In genomic region chr15:23566070-23567050, GRCh38 we compare ENCODE assay signal across 8 cellular contexts. TPM values are rescaled to one million over a fixed set of nuclear protein-coding genes. Genes with fewer than 3 reads are reported as not detected.
DNase-seq lines count a peak whose midpoint lies in the region; ATAC-seq and TF ChIP-seq lines count a peak whose summit lies in the region.

No MANE protein-coding gene starts in this region.

- in situ Hi-C loops in Panc1 (cut with HindIII; ENCODE audit: low pct_unique_long_range_greater_than_20kb, low sequenced_read_pairs), result no loop called here
- in situ Hi-C loops in astrocyte of the spinal cord (cut with HindIII; ENCODE audit: low sequenced_read_pairs), result no loop called here

- POLR2A ChIA-PET in Panc1 (lab: Charles Lee), result interaction anchor here (0.7 kb wide), 1 partner anchor 509 kb away, joined by 3 read pairs; no protein-coding TSS in a partner anchor

- H3K4me3 ChIP-seq in Panc1 (ENCODE audit: low read depth in 2 of 2, low read length in 2 of 2) (peak overlapping the region; percentile 86 to 92), astrocyte of the spinal cord (ENCODE audit: low read depth, low read length) (peak overlapping the region; percentile 72)

- peaks cover 8% of the 10 kb centered on the region; the same call in 1 of the 2 replicates for H3K4me1 ChIP-seq in Panc1 (ENCODE audit: control insufficient read depth, insufficient read depth, low read length)

- CTCF ChIA-PET in Panc1 (lab: Charles Lee), result no interaction called here

- no TSS peak for BruUV-seq in Panc1 (replicated peaks; lab: Mats Ljungman, UMichigan)

- no peaks in the 10 kb centered on the region for H3K9me3 ChIP-seq in Panc1 (ENCODE audit: control insufficient read depth, insufficient read depth, low read depth, low read length)

- intact Hi-C loops in Panc1 (cut with micrococcal nuclease; ENCODE audit: unreplicated experiment), result loop anchor here (10.0 kb wide), 1 partner anchor 72 kb away; no protein-coding TSS in a partner anchor

- TF ChIP-seq CTCF in Panc1 (IDR thresholded peaks at IDR 0.05), result no peak
- no peak for TF ChIP-seq CTCF in astrocyte of the spinal cord (IDR thresholded peaks at IDR 0.05; ENCODE audit: low read depth, low read length)

- peak overlapping the region; percentile 95 for H3K27ac ChIP-seq in Panc1 (ENCODE audit: low read length)

- DNase-seq in activated T-cell treated with anti-CD3 and anti-CD28 coated beads for 24 hours (ENCODE audit: low read depth), result peak; percentile 18
- no peak for DNase-seq in activated T-cell treated with anti-CD3 and anti-CD28 coated beads for 4 hours
- DNase-seq in Panc1 (ENCODE audit: low read depth, low spot score), result no peak
- DNase-seq in astrocyte of the spinal cord (ENCODE audit: low read depth, low spot score), result peak; percentile 35
- peak; percentile 68 for DNase-seq in pons (ENCODE audit: low spot score)

- peaks cover 10% of the 10 kb centered on the region for H3K36me3 ChIP-seq in Panc1 (ENCODE audit: control insufficient read depth, insufficient read depth, low read length)

- ATAC-seq in Panc1 (peak; percentile 66), GM19455 (IDR thresholded peaks at IDR 0.05; ENCODE audit: unreplicated experiment) (no peak), GM19397 (IDR thresholded peaks at IDR 0.05; ENCODE audit: unreplicated experiment) (no peak), HG02970 (IDR thresholded peaks at IDR 0.05; ENCODE audit: low FRiP score, unreplicated experiment) (no peak)

- no peaks in the 10 kb centered on the region for H3K27me3 ChIP-seq in Panc1 (ENCODE audit: control insufficient read depth, insufficient read depth, low read length)

RNA-seq across cellular contexts. Expression of gene MKRN3, which starts 0.9 kb away (rescaled TPM):
- 7.9 TPM for total RNA-seq in Panc1 (2021; ENCODE audit: unreplicated experiment)
- polyA plus RNA-seq in Panc1 (2012; ENCODE audit: insufficient read length), result 1.3 TPM

Comparison
In these comparisons a context has a peak if more than half of its experiments do, and no peak if none do; other contexts are left out.
1. DNase-seq: peak in activated T-cell treated with anti-CD3 and anti-CD28 coated beads for 24 hours (single experiment), astrocyte of the spinal cord (single experiment) and pons (single experiment); none in activated T-cell treated with anti-CD3 and anti-CD28 coated beads for 4 hours (single experiment) and Panc1 (single experiment).